In the genomic region with DNA sequence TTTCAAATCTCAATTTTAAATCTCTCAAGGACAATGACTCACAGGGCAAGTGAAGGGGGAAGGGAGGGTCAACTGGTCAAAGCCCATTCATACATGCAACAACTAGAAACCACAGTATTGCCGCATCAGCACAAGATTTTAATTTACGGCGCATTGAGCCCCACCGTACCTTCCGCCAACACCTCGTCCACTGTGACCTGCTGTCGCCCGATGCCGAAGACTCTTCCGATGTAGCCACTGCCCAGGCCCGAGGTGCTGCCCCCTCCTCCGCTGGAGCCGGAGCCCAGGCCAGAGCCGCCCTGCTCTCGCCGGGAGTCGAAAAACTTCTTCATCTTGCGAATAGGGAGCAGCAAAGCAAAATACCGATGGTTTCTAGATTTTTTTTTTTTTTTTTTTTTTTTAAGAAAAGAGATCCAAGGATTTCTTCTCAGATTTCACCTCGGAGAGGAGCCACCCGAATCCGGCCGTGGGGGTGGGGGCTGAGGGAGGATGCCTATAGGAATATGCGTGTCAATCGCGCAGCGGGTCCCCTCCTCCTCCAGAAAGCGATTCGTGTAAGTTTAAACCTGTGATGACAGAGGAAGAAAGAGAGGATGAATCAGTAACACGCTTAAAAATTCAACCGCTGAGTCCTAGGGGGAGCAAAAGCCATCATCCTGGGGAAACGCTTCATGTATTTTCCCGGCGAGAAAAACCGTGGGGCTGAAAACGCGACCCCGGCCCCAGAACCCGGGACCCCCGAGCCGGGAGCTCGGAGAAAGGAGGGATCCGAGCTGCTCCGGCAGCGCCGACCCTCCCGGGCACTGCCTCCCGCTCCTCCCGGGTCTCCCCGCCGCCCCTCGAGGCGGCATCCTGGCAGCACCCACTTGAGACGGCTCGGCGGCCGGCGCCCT, we compare ENCODE assay signal across 1 cellular context.
TF ChIP-seq lines count a peak whose summit lies in the region.

No MANE protein-coding gene starts in this region.

TF ChIP-seq in HepG2, 621 proteins besides CTCF, POLR2A, EP300 and RAD21 (continued from another document and continues in another):
- TF ChIP-seq ARID3A (IDR thresholded peaks at IDR 0.05; ENCODE audit: low read depth, low read length) (peak; percentile 80; the same call in 1 of the 2 replicates), SIX4 (CRISPR knock-in tag; IDR thresholded peaks at IDR 0.05) (no peak), PRDM10 (CRISPR knock-in tag; IDR thresholded peaks at IDR 0.05; ENCODE audit: low read depth) (no peak), CEBPB (IDR thresholded peaks at IDR 0.05; ENCODE audit: borderline replicate concordance, low read depth, low read length) (peak; percentile 67), ZNF121 (CRISPR knock-in tag; IDR thresholded peaks at IDR 0.05) (no peak), MAFK (conservative IDR thresholded peaks at IDR 0.05 in 1 of 2, IDR thresholded peaks at IDR 0.05 in 1 of 2; ENCODE audit: low read length in 2 of 2) (peak; percentile 89 to 96), ZNF264 (CRISPR knock-in tag; IDR thresholded peaks at IDR 0.05) (0 out of 2 replicates have a peak, but pooled peaks have one; percentile 12), ISL2 (CRISPR knock-in tag; IDR thresholded peaks at IDR 0.05) (peak; percentile 14; the same call in 1 of the 2 replicates), GABPB1 (CRISPR knock-in tag; IDR thresholded peaks at IDR 0.05) (0 out of 2 replicates have a peak, but pooled peaks have one; percentile 12), ZNF382 (CRISPR knock-in tag; IDR thresholded peaks at IDR 0.05; ENCODE audit: borderline replicate concordance) (no peak), ZNF850 (CRISPR knock-in tag; conservative IDR thresholded peaks at IDR 0.05) (peak; percentile 78; the same call in 1 of the 2 replicates), TSC22D2 (CRISPR knock-in tag; IDR thresholded peaks at IDR 0.05; ENCODE audit: borderline replicate concordance) (0 out of 2 replicates have a peak, but pooled peaks have one; percentile 61), TCF7 (IDR thresholded peaks at IDR 0.05; ENCODE audit: low read depth) (0 out of 2 replicates have a peak, but pooled peaks have one; percentile 15), NCOA2 (CRISPR knock-in tag; IDR thresholded peaks at IDR 0.05) (peak; percentile 54; the same call in 1 of the 2 replicates), TFDP2 (CRISPR knock-in tag; IDR thresholded peaks at IDR 0.05) (no peak), SMYD3 (CRISPR knock-in tag; IDR thresholded peaks at IDR 0.05) (no peak), HOXA3 (CRISPR knock-in tag; IDR thresholded peaks at IDR 0.05) (peak; percentile 42; the same call in 1 of the 2 replicates), NR2F2 (IDR thresholded peaks at IDR 0.05; ENCODE audit: borderline replicate concordance, low read depth) (no peak), FOSL1 (CRISPR knock-in tag; IDR thresholded peaks at IDR 0.05; ENCODE audit: borderline replicate concordance) (peak; percentile 83), TGIF2 (CRISPR knock-in tag; IDR thresholded peaks at IDR 0.05) (0 out of 2 replicates have a peak, but pooled peaks have one; percentile 20), ZBED4 (CRISPR knock-in tag; IDR thresholded peaks at IDR 0.05; ENCODE audit: borderline replicate concordance) (no peak), AHR (CRISPR knock-in tag; IDR thresholded peaks at IDR 0.05) (peak; percentile 70; the same call in 1 of the 2 replicates), LRRFIP1 (CRISPR knock-in tag; conservative IDR thresholded peaks at IDR 0.05) (no peak), ELF1 (CRISPR knock-in tag; IDR thresholded peaks at IDR 0.05) (no peak), MTF2 (CRISPR knock-in tag; IDR thresholded peaks at IDR 0.05; ENCODE audit: borderline replicate concordance) (no peak), KAT8 (CRISPR knock-in tag; IDR thresholded peaks at IDR 0.05) (peak; percentile 68), MED8 (CRISPR knock-in tag; IDR thresholded peaks at IDR 0.05; ENCODE audit: insufficient replicate concordance) (peak; percentile 11), PATZ1 (CRISPR knock-in tag; IDR thresholded peaks at IDR 0.05) (peak; percentile 55), JUN (CRISPR knock-in tag; IDR thresholded peaks at IDR 0.05) (0 out of 2 replicates have a peak, but pooled peaks have one; percentile 58)
- TF ChIP-seq, protein P1, sequence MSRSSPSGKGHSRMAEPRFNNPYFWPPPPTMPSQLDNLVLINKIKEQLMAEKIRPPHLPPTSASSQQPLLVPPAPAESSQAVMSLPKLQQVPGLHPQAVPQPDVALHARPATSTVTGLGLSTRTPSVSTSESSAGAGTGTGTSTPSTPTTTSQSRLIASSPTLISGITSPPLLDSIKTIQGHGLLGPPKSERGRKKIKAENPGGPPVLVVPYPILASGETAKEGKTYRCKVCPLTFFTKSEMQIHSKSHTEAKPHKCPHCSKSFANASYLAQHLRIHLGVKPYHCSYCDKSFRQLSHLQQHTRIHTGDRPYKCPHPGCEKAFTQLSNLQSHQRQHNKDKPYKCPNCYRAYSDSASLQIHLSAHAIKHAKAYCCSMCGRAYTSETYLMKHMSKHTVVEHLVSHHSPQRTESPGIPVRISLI (CRISPR knock-in tag; IDR thresholded peaks at IDR 0.05; ENCODE audit: borderline replicate concordance) = 0 out of 2 replicates have a peak, but pooled peaks have one; percentile 37
- TF ChIP-seq, protein P2, sequence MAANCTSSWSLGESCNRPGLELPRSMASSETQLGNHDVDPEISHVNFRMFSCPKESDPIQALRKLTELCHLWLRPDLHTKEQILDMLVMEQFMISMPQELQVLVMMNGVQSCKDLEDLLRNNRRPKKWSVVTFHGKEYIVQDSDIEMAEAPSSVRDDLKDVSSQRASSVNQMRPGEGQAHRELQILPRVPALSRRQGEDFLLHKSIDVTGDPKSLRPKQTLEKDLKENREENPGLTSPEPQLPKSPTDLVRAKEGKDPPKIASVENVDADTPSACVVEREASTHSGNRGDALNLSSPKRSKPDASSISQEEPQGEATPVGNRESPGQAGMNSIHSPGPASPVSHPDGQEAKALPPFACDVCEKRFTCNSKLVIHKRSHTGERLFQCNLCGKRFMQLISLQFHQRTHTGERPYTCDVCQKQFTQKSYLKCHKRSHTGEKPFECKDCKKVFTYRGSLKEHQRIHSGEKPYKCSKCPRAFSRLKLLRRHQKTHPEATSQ (CRISPR knock-in tag; IDR thresholded peaks at IDR 0.05; ENCODE audit: borderline replicate concordance) = 0 out of 2 replicates have a peak, but pooled peaks have one; percentile 72
- TF ChIP-seq, protein P3, sequence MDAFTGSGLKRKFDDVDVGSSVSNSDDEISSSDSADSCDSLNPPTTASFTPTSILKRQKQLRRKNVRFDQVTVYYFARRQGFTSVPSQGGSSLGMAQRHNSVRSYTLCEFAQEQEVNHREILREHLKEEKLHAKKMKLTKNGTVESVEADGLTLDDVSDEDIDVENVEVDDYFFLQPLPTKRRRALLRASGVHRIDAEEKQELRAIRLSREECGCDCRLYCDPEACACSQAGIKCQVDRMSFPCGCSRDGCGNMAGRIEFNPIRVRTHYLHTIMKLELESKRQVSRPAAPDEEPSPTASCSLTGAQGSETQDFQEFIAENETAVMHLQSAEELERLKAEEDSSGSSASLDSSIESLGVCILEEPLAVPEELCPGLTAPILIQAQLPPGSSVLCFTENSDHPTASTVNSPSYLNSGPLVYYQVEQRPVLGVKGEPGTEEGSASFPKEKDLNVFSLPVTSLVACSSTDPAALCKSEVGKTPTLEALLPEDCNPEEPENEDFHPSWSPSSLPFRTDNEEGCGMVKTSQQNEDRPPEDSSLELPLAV (CRISPR knock-in tag; conservative IDR thresholded peaks at IDR 0.05; ENCODE audit: low read depth) = no peak
